24 cellular contexts compared by ENCODE assay signal in the genomic region with DNA sequence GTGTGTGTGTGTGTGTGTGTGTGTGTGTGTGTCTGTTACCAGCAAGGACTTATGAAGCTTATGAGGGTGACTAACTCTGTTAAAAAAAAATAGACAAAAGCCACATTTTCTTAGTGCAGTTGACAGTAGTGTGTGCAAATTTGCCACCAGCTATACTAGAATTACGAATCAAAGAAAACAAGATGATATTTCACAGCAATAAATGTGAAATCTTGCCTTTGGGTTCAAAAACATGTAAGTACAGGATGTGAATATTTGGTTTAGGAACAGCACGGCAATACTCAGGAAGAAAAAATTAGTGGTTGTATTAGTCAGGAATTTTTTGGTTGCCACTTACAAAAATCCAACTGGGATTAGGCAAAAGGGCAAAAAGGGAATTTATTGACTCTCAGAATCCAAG.
DNase-seq lines count a peak whose midpoint lies in the region; ATAC-seq, FAIRE-seq and TF ChIP-seq lines count a peak whose summit lies in the region.
"Had no signal": no experiment of that assay in that cellular context is flagged by ENCODE, and none has a peak within 500 bp of the region (broad histone marks: within the 10 kb centered on the region; RNA-seq: fewer than 3 reads in every experiment).

No MANE protein-coding gene starts in this region.

- intact Hi-C loops in MCF 10A (cut with micrococcal nuclease) = no loop called here
- intact Hi-C loops in breast epithelium (cut with DNase I; ENCODE audit: low total_unique reads) = no loop called here
- intact Hi-C loops in tibial artery (cut with DNase I; ENCODE audit: low total_unique reads) = no loop called here

- no peak for TF ChIP-seq POLR2A in breast epithelium (IDR thresholded peaks at IDR 0.05)
- TF ChIP-seq POLR2A in GM18505 (IDR thresholded peaks at IDR 0.05; ENCODE audit: borderline replicate concordance, extremely low read depth, insufficient read depth, insufficient read length) = no peak

- no peaks in the 10 kb centered on the region for H3K9me3 ChIP-seq in breast epithelium
- no peaks in the 10 kb centered on the region for H3K9me3 ChIP-seq in tibial artery
- H3K9me3 ChIP-seq: BLaER1 had no signal

- no peak for FAIRE-seq in bronchial epithelial cell (lab: Jason Lieb, UNC)
- FAIRE-seq: GM19239, HTR-8/SVneo had no signal

- no peaks in the 10 kb centered on the region for H3K9me3 Mint-ChIP-seq in MCF 10A (ENCODE audit: unreplicated experiment)
- H3K9me3 Mint-ChIP-seq: H9 had no signal

- peaks cover 15% of the 10 kb centered on the region for H3K4me1 Mint-ChIP-seq in MCF 10A (ENCODE audit: insufficient read depth, unreplicated experiment)
- H3K4me1 Mint-ChIP-seq: H9 had no signal

- DNase-seq in MCF 10A (ENCODE audit: unreplicated experiment) (no peak), breast epithelium (ENCODE audit: low spot score in 2 of 2) (no peak), bronchial epithelial cell (ENCODE audit: low read depth) (peak; percentile 13), foreskin fibroblast (peak; percentile 17 to 56), tibial artery (no peak), putamen (ENCODE audit: low spot score) (no peak), GM13976 (ENCODE audit: low spot score) (no peak)
- DNase-seq: DND-41; H9; MV-4-11; NCI-H1417; NCI-H2029; NCI-H2171 treated with DMSO at 0.1 percent for 48 hours; NCI-H446 treated with DMSO at 0.1 percent for 48 hours; NK-92 treated with Interleukin-12 subunit alpha and Interleukin-12 subunit beta, amount 100 ng/mL, for 24 hours; OCI-M1; RPMI8226; SIG-M5 had no signal

- H3K27ac ChIP-seq in breast epithelium = no peak overlapping the region
- H3K27ac ChIP-seq in tibial artery = peak overlapping the region; percentile 21 to 63
- H3K27ac ChIP-seq: 22Rv1, BLaER1, HL-60 had no signal

- no TSS peak for BruUV-seq in MCF 10A (replicated peaks; lab: Mats Ljungman, UMichigan)

- H3K27me3 Mint-ChIP-seq in MCF 10A (ENCODE audit: insufficient read depth, unreplicated experiment) = no peaks in the 10 kb centered on the region

- POLR2A ChIA-PET in MCF 10A (lab: Yijun Ruan, JAX) = interaction anchor here (0.9 kb wide), 1 partner anchor 45 kb away, joined by 3 read pairs; no protein-coding TSS in a partner anchor

- H3K27ac Mint-ChIP-seq in MCF 10A (ENCODE audit: low read depth, unreplicated experiment) = peak overlapping the region; percentile 67
- H3K27ac Mint-ChIP-seq: H9 had no signal

- CTCF ChIA-PET in MCF 10A (lab: Yijun Ruan, JAX) = interaction anchor here (0.6 kb wide), 1 partner anchor 22 kb away, joined by 3 read pairs; no protein-coding TSS in a partner anchor

- no peaks in the 10 kb centered on the region for H3K36me3 Mint-ChIP-seq in MCF 10A (ENCODE audit: insufficient read depth, unreplicated experiment)

- H3K4me1 ChIP-seq in breast epithelium = no peaks in the 10 kb centered on the region
- peaks cover 0 to 40% (median 3%) of the 10 kb centered on the region in 4 donors for H3K4me1 ChIP-seq in tibial artery
- H3K4me1 ChIP-seq: BLaER1 had no signal

- in situ Hi-C loops in GM13976 (cut with MboI; ENCODE audit: low sequenced_read_pairs, unreplicated experiment) = no loop called here

- no peak overlapping the region for H3K4me3 ChIP-seq in breast epithelium
- no peak overlapping the region for H3K4me3 ChIP-seq in bronchial epithelial cell (ENCODE audit: low read depth, low read length)
- H3K4me3 ChIP-seq in foreskin fibroblast (ENCODE audit: low read depth in 1 of 2, low read length in 2 of 2) = no peak overlapping the region
- no peak overlapping the region for H3K4me3 ChIP-seq in tibial artery
- H3K4me3 ChIP-seq: BLaER1 had no signal

- H3K27me3 ChIP-seq in breast epithelium (no peaks in the 10 kb centered on the region), bronchial epithelial cell (ENCODE audit: control insufficient read depth, insufficient read depth, low read length) (no peaks in the 10 kb centered on the region), tibial artery (no peaks in the 10 kb centered on the region)
- H3K27me3 ChIP-seq: BLaER1 had no signal

- no peak for ATAC-seq in GM18505 (IDR thresholded peaks at IDR 0.05; ENCODE audit: unreplicated experiment)

- H3K4me3 Mint-ChIP-seq in MCF 10A (ENCODE audit: unreplicated experiment) = no peak overlapping the region
- H3K4me3 Mint-ChIP-seq: H9 had no signal

- TF ChIP-seq CTCF in MCF 10A (IDR thresholded peaks at IDR 0.05; ENCODE audit: unreplicated experiment) (no peak), breast epithelium (IDR thresholded peaks at IDR 0.05) (no peak), bronchial epithelial cell (IDR thresholded peaks at IDR 0.05; ENCODE audit: insufficient read depth, low read length, severe bottlenecking) (no peak), foreskin fibroblast (IDR thresholded peaks at IDR 0.05; ENCODE audit: low read depth, low read length) (no peak), tibial artery (IDR thresholded peaks at IDR 0.05) (no peak), GM13976 (IDR thresholded peaks at IDR 0.05; ENCODE audit: borderline replicate concordance, control extremely low read depth, extremely low read depth, insufficient read depth, missing control alignments) (no peak)

- no peaks in the 10 kb centered on the region for H3K36me3 ChIP-seq in breast epithelium
- H3K36me3 ChIP-seq in bronchial epithelial cell (ENCODE audit: control insufficient read depth, insufficient read depth, low read length) = no peaks in the 10 kb centered on the region
- no peaks in the 10 kb centered on the region for H3K36me3 ChIP-seq in tibial artery
- H3K36me3 ChIP-seq: BLaER1 had no signal

Comparison
In these comparisons a context has a peak if more than half of its experiments do, and no peak if none do; other contexts are left out.
1. DNase-seq: peak in bronchial epithelial cell (single experiment) and foreskin fibroblast (2 of 2); none in MCF 10A (single experiment), breast epithelium (0 of 2), tibial artery (0 of 2), putamen (single experiment) and GM13976 (single experiment).
2. H3K27ac ChIP-seq: peak in tibial artery (2 of 2); none in breast epithelium (0 of 2).